ENCODE assay signal across 21 cellular contexts in the genomic region with DNA sequence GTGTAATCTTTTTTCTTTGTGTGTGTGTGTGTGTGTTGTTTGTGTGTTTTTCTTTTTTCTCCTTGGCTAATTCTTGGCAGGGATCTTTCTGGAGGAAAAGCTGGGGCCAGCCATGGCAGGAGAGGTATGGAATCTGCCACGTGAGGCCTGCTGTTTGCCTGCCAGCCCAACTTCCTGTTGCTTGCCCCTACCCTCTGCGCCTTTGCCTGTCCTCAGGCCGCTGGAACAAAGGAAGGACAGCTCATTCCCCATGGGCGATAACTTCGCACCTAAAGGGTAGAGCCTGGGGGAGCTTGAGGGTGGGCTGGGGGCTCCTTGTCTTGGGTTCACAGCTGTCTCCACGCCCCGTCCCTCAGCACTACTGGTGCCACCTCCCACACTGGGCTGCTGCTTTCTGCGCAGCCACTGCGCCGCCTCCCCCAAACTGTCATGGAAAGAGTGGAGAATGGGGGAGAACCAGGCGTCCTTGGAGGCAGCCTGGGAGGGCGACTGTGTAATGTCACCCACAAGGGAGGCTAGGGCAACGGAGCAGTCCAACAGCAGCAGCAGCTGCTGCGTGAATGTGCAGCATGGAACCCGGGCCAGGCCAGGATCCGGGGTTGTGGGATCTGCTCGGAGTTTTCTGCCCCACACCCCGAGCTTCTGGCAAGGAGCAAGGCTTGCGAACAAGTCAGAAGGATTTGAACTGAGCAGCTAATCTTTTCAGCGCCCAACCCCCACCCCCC. TPM values are rescaled to one million over a fixed set of nuclear protein-coding genes. Genes with fewer than 3 reads are reported as not detected.
A peak's percentile ranks its signal among the peaks of the same experiment; 100 is the strongest.
DNase-seq lines count a peak whose midpoint lies in the region; ATAC-seq and TF ChIP-seq lines count a peak whose summit lies in the region.
"Had no signal": no experiment of that assay in that cellular context is flagged by ENCODE, and none has a peak within 500 bp of the region (broad histone marks: within the 10 kb centered on the region; RNA-seq: fewer than 3 reads in every experiment).

No MANE protein-coding gene starts in this region.

- H3K27me3 Mint-ChIP-seq in WTC11 (ENCODE audit: low read depth), result no peaks in the 10 kb centered on the region
- peaks cover 2% of the 10 kb centered on the region for H3K27me3 Mint-ChIP-seq in endodermal cell (ENCODE audit: insufficient read depth)
- H3K27me3 Mint-ChIP-seq in neural progenitor cell (ENCODE audit: insufficient read depth, low read depth), result no peaks in the 10 kb centered on the region

- no peak overlapping the region for H3K4me3 Mint-ChIP-seq in WTC11
- H3K4me3 Mint-ChIP-seq in endodermal cell, result no peak overlapping the region
- H3K4me3 Mint-ChIP-seq in neural progenitor cell, result no peak overlapping the region
- H3K4me3 Mint-ChIP-seq: CD4-positive, CD25-positive, alpha-beta regulatory T cell; CD8-positive, alpha-beta memory T cell; HFFc6 had no signal

- POLR2A ChIA-PET in WTC11 (lab: Charles Lee), result interaction anchor here (0.8 kb wide), 1 partner anchor 15 kb away, joined by 3 read pairs; no protein-coding TSS in a partner anchor

- H3K4me1 Mint-ChIP-seq in WTC11, result peaks cover 11% of the 10 kb centered on the region
- H3K4me1 Mint-ChIP-seq in endodermal cell, result peaks cover 11% of the 10 kb centered on the region
- peaks cover 3% of the 10 kb centered on the region for H3K4me1 Mint-ChIP-seq in neural progenitor cell
- H3K4me1 Mint-ChIP-seq: CD4-positive, CD25-positive, alpha-beta regulatory T cell; CD8-positive, alpha-beta memory T cell had no signal

- CTCF ChIA-PET in WTC11 (lab: Charles Lee), result no interaction called here

- H3F3A ChIP-seq in neural progenitor cell (ENCODE audit: low read depth), result no peaks in the 10 kb centered on the region

- H3K9ac ChIP-seq in endodermal cell (ENCODE audit: extremely low read depth, low read length, poor library complexity, severe bottlenecking) (no peak overlapping the region), neural progenitor cell (no peak overlapping the region)

- no peak overlapping the region for H3K27ac Mint-ChIP-seq in WTC11
- peak overlapping the region; percentile 22 for H3K27ac Mint-ChIP-seq in endodermal cell
- no peak overlapping the region for H3K27ac Mint-ChIP-seq in neural progenitor cell
- H3K27ac Mint-ChIP-seq: CD4-positive, CD25-positive, alpha-beta regulatory T cell; HFFc6 had no signal

- 93 to 94% methylated on average over 11 to 20 of the region's 20 CpGs for WGBS in endodermal cell (ENCODE audit: insufficient coverage in 1 of 2, insufficient read length in 1 of 2), 2 experiments

- H3K9me3 ChIP-seq in endodermal cell (ENCODE audit: control insufficient read depth, low read length) (no peaks in the 10 kb centered on the region), neural progenitor cell (ENCODE audit: low read depth) (no peaks in the 10 kb centered on the region)
- H3K9me3 ChIP-seq: BE2C had no signal

- H2AFZ ChIP-seq in neural progenitor cell (replicated peaks), result peak overlapping the region; percentile 50

- no peaks in the 10 kb centered on the region for H4K20me1 ChIP-seq in neural progenitor cell (ENCODE audit: low read depth)

- no peaks in the 10 kb centered on the region for H3K9me3 Mint-ChIP-seq in WTC11
- H3K9me3 Mint-ChIP-seq in endodermal cell, result no peaks in the 10 kb centered on the region
- no peaks in the 10 kb centered on the region for H3K9me3 Mint-ChIP-seq in neural progenitor cell
- H3K9me3 Mint-ChIP-seq: CD8-positive, alpha-beta memory T cell; HFFc6 had no signal

- no peaks in the 10 kb centered on the region for H3K79me2 ChIP-seq in neural progenitor cell (ENCODE audit: low read depth)

- H3K27ac ChIP-seq in endodermal cell (ENCODE audit: low read depth, low read length) (no peak overlapping the region), neural progenitor cell (no peak overlapping the region)

- H3K36me3 Mint-ChIP-seq in WTC11 (no peaks in the 10 kb centered on the region), endodermal cell (ENCODE audit: low read depth) (no peaks in the 10 kb centered on the region), neural progenitor cell (no peaks in the 10 kb centered on the region)
- H3K36me3 Mint-ChIP-seq: CD4-positive, CD25-positive, alpha-beta regulatory T cell; CD8-positive, alpha-beta memory T cell had no signal

- H3K36me3 ChIP-seq in endodermal cell (ENCODE audit: control insufficient read depth, insufficient read depth, low read length) (no peaks in the 10 kb centered on the region), neural progenitor cell (no peaks in the 10 kb centered on the region)
- H3K36me3 ChIP-seq: BE2C had no signal

- H3K4me3 ChIP-seq in endodermal cell (ENCODE audit: low read length) (no peak overlapping the region), neural progenitor cell (no peak overlapping the region)
- H3K4me3 ChIP-seq: GM12878 had no signal

- H3K27me3 ChIP-seq in endodermal cell (ENCODE audit: control insufficient read depth, insufficient read depth, low read length, poor library complexity, severe bottlenecking) (peaks cover 13% of the 10 kb centered on the region), neural progenitor cell (peaks cover 5% of the 10 kb centered on the region)
- H3K27me3 ChIP-seq: BE2C had no signal

- no peak overlapping the region for H3K4me2 ChIP-seq in neural progenitor cell

- ATAC-seq in WTC11 (peak; percentile 72), HG03565 (IDR thresholded peaks at IDR 0.05; ENCODE audit: unreplicated experiment) (no peak)
- no peak for ATAC-seq in activated CD4-positive, CD25-positive, alpha-beta regulatory T cell treated with anti-CD3 and anti-CD28 coated beads, Interleukin-2, amount 50 U/mL, for 24 hours
- ATAC-seq: HCT116 had no signal

- no peak for DNase-seq in WTC11 (ENCODE audit: low spot score)
- no peak for DNase-seq in endodermal cell
- no peak for DNase-seq in neural progenitor cell (ENCODE audit: low spot score)
- DNase-seq in GM19240 (ENCODE audit: insufficient read length, low spot score), result no peak
- DNase-seq: ACHN; BE2C; C1 segment of cervical spinal cord; CD4-positive, CD25-positive, alpha-beta regulatory T cell; CD8-positive, alpha-beta memory T cell; COR-L47; DMS 273 treated with DMSO at 0.1 percent for 48 hours; DMS53; DND-41; EL; HFFc6; IMR-90 had no signal

- H3K4me1 ChIP-seq in endodermal cell (ENCODE audit: control insufficient read depth, insufficient read depth, low read length) (no peaks in the 10 kb centered on the region), neural progenitor cell (no peaks in the 10 kb centered on the region)
- H3K4me1 ChIP-seq: BE2C had no signal

- no peak for TF ChIP-seq CTCF in WTC11 (IDR thresholded peaks at IDR 0.05)
- no peak for TF ChIP-seq CTCF in endodermal cell (conservative IDR thresholded peaks at IDR 0.05)
- TF ChIP-seq CTCF in neural progenitor cell (IDR thresholded peaks at IDR 0.05), result no peak

TF ChIP-seq in WTC11, 78 proteins besides CTCF, POLR2A, EP300 and RAD21:
- TF ChIP-seq HMGA2 (CRISPR knock-in tag; IDR thresholded peaks at IDR 0.05) (no peak), ZNF532 (CRISPR knock-in tag; IDR thresholded peaks at IDR 0.05; ENCODE audit: borderline replicate concordance) (no peak)
TF ChIP-seq in WTC11: peak in this region for 0.

RNA-seq across cellular contexts. Expression of gene YIPF7, which starts 12.3 kb away (rescaled TPM):
- total RNA-seq in WTC11 (2021), result not detected in 3 replicates
- total RNA-seq in endodermal cell, result not detected
- polyA plus RNA-seq in endodermal cell (2013, experiment 1 of 2), result not detected
- polyA plus RNA-seq in endodermal cell (2013, experiment 2 of 2), result not detected
- total RNA-seq in neural progenitor cell (ENCODE audit: low replicate concordance), result not detected in 2 replicates
- total RNA-seq: CD4-positive, CD25-positive, alpha-beta regulatory T cell; CD8-positive, alpha-beta memory T cell; G401; GM12878; HFFc6; IMR-90 had no signal
- polyA plus RNA-seq: CD4-positive, CD25-positive, alpha-beta regulatory T cell; CD8-positive, alpha-beta memory T cell; IMR-90 had no signal

RNA-seq across cellular contexts. Expression of gene GUF1, which starts 14.5 kb away (rescaled TPM):
- total RNA-seq in WTC11 (2021), result 37.6 to 38.8 TPM (median 37.8 TPM) in 3 replicates
- 10 to 100 TPM; 42.8 to 43.7 TPM for total RNA-seq in endodermal cell
- 27.4 TPM for polyA plus RNA-seq in endodermal cell (2013, experiment 1 of 2)
- 25.3 TPM for polyA plus RNA-seq in endodermal cell (2013, experiment 2 of 2)
- 23.3 and 39.4 TPM in 2 replicates for total RNA-seq in neural progenitor cell (ENCODE audit: low replicate concordance)
